In genomic region chr7:40300146-40300655, GRCh38 we compare ENCODE assay signal across 17 cellular contexts.
"Had no signal": no experiment of that assay in that cellular context is flagged by ENCODE, and none has a peak within 500 bp of the region (broad histone marks: within the 10 kb centered on the region; RNA-seq: fewer than 3 reads in every experiment).

No MANE protein-coding gene starts in this region.

- H3K4me3 Mint-ChIP-seq: activated T-cell treated with anti-CD3 and anti-CD28 coated beads, Interleukin-2, amount 50 U/mL, for 72 hours; effector memory CD8-positive, alpha-beta T cell; neural progenitor cell; stimulated activated naive B cell treated with anti-CD40 and anti-IgM and Interleukin-4, amounts not matched to agents 10 μg/mL and 1 μg/mL and 100 μg/mL, for 72 hours had no signal

- H3K9me3 Mint-ChIP-seq: activated T-cell treated with anti-CD3 and anti-CD28 coated beads, Interleukin-2, amount 50 U/mL, for 72 hours; effector memory CD8-positive, alpha-beta T cell; neural progenitor cell; stimulated activated naive B cell treated with anti-CD40 and anti-IgM and Interleukin-4, amounts not matched to agents 10 μg/mL and 1 μg/mL and 100 μg/mL, for 72 hours had no signal

- H3K9me3 ChIP-seq: ascending aorta, lower lobe of right lung, pancreas, sigmoid colon, thyroid gland, uterus had no signal

- H2AFZ ChIP-seq: neural progenitor cell had no signal

- ATAC-seq: activated T-cell treated with anti-CD3 and anti-CD28 coated beads, Interleukin-2, amount 50 U/mL, for 72 hours; effector memory CD8-positive, alpha-beta T cell; lower lobe of right lung; pancreas; stimulated activated naive B cell treated with anti-CD40 and anti-IgM and Interleukin-4, amounts not matched to agents 10 μg/mL and 1 μg/mL and 100 μg/mL, for 72 hours had no signal

- DNase-seq: activated CD4-positive, alpha-beta T cell treated with anti-CD3 and anti-CD28 coated beads, Interleukin-2, amount 50 U/mL, for 4 hours; activated effector memory CD4-positive, alpha-beta T cell treated with anti-CD3 and anti-CD28 coated beads, Interleukin-2, amount 50 U/mL, for 16 hours; activated naive CD4-positive, alpha-beta T cell treated with anti-CD3 and anti-CD28 coated beads, Interleukin-2, amount 50 U/mL, for 16 hours; activated T-cell treated with anti-CD3 and anti-CD28 coated beads, Interleukin-2, amount 50 U/mL, for 72 hours; effector memory CD8-positive, alpha-beta T cell; foreskin fibroblast; hypothalamus; islet precursor cell; lower lobe of right lung; midbrain; pancreas; sigmoid colon; stimulated activated naive B cell treated with anti-CD40 and anti-IgM and Interleukin-4, amounts not matched to agents 10 μg/mL and 1 μg/mL and 100 μg/mL, for 72 hours; thyroid gland; uterus had no signal

- H3K4me1 ChIP-seq: lower lobe of right lung, pancreas, sigmoid colon, uterus had no signal

- H3K27ac ChIP-seq: ascending aorta, lower lobe of right lung, neural progenitor cell, pancreas, sigmoid colon, thyroid gland, uterus had no signal

- H3K27me3 Mint-ChIP-seq: effector memory CD8-positive, alpha-beta T cell had no signal

- H3K27me3 ChIP-seq: ascending aorta, neural progenitor cell, pancreas, sigmoid colon, thyroid gland, uterus had no signal

- H3K4me2 ChIP-seq: neural progenitor cell had no signal

- H3K9ac ChIP-seq: neural progenitor cell had no signal

- H3K4me3 ChIP-seq: ascending aorta, lower lobe of right lung, neural progenitor cell, pancreas, sigmoid colon, thyroid gland, uterus had no signal

- H3K27ac Mint-ChIP-seq: activated T-cell treated with anti-CD3 and anti-CD28 coated beads, Interleukin-2, amount 50 U/mL, for 72 hours; effector memory CD8-positive, alpha-beta T cell; neural progenitor cell; stimulated activated naive B cell treated with anti-CD40 and anti-IgM and Interleukin-4, amounts not matched to agents 10 μg/mL and 1 μg/mL and 100 μg/mL, for 72 hours had no signal

- H3K36me3 Mint-ChIP-seq: neural progenitor cell; stimulated activated naive B cell treated with anti-CD40 and anti-IgM and Interleukin-4, amounts not matched to agents 10 μg/mL and 1 μg/mL and 100 μg/mL, for 72 hours had no signal

- H3K36me3 ChIP-seq: ascending aorta, lower lobe of right lung, neural progenitor cell, pancreas, sigmoid colon, thyroid gland, uterus had no signal

- H3K4me1 Mint-ChIP-seq: neural progenitor cell; stimulated activated naive B cell treated with anti-CD40 and anti-IgM and Interleukin-4, amounts not matched to agents 10 μg/mL and 1 μg/mL and 100 μg/mL, for 72 hours had no signal
